8 cellular contexts compared by ENCODE assay signal in genomic region chr18:45879681-45880655, GRCh38. TPM values are rescaled to one million over a fixed set of nuclear protein-coding genes. Genes with fewer than 3 reads are reported as not detected.
A peak's percentile ranks its signal among the peaks of the same experiment; 100 is the strongest.
DNase-seq lines count a peak whose midpoint lies in the region; ATAC-seq, FAIRE-seq and TF ChIP-seq lines count a peak whose summit lies in the region.

No MANE protein-coding gene starts in this region.

- DNase-seq in NCI-H510A treated with DMSO at 0.1 percent for 48 hours (lab: John Stamatoyannopoulos, UW), result peak; percentile 30
- no peak for DNase-seq in NCI-H510A (lab: John Stamatoyannopoulos, UW)
- peak; percentile 3 for DNase-seq in NCI-H2029 treated with DMSO at 0.1 percent for 48 hours (lab: John Stamatoyannopoulos, UW)
- DNase-seq in activated CD4-positive, CD25-positive, alpha-beta regulatory T cell treated with anti-CD3 and anti-CD28 coated beads, Interleukin-2, amount 50 U/mL, for 16 hours (ENCODE audit: low read depth, low spot score), result peak; percentile 36
- peak; percentile 40 for DNase-seq in bronchial epithelial cell (ENCODE audit: low read depth)
- peak; percentile 44 for DNase-seq in kidney glomerular epithelial cell (lab: John Stamatoyannopoulos, UW)
- DNase-seq in stimulated activated CD4-positive, alpha-beta T cell treated with anti-CD3 and anti-CD28 coated beads, Interleukin-4, amount 100 ng/mL, for 1 hour, result peak; percentile 77

- no peak overlapping the region for H3K4me3 ChIP-seq in bronchial epithelial cell (ENCODE audit: low read depth, low read length)

- H3K27me3 ChIP-seq in bronchial epithelial cell (ENCODE audit: control insufficient read depth, insufficient read depth, low read length), result no peaks in the 10 kb centered on the region

- peak; percentile 99 for TF ChIP-seq CTCF in bronchial epithelial cell (IDR thresholded peaks at IDR 0.05; ENCODE audit: insufficient read depth, low read length, severe bottlenecking)

- H3K36me3 ChIP-seq in bronchial epithelial cell (ENCODE audit: control insufficient read depth, insufficient read depth, low read length), result peaks cover 6% of the 10 kb centered on the region

- ATAC-seq in HG02852 (IDR thresholded peaks at IDR 0.05; ENCODE audit: unreplicated experiment), result peak; percentile 86

- FAIRE-seq in bronchial epithelial cell (lab: Jason Lieb, UNC), result no peak

RNA-seq across cellular contexts. Expression of gene SIGLEC15, which starts 54.5 kb away (rescaled TPM):
- 0.26 TPM in 1 of 2 replicates, not detected in the other for total RNA-seq in bronchial epithelial cell
